In genomic region chr2:191649519-191649918, GRCh38 we compare ENCODE assay signal across 18 cellular contexts. TPM values are rescaled to one million over a fixed set of nuclear protein-coding genes. Genes with fewer than 3 reads are reported as not detected.
A peak's percentile ranks its signal among the peaks of the same experiment; 100 is the strongest.
DNase-seq lines count a peak whose midpoint lies in the region; ATAC-seq, FAIRE-seq and TF ChIP-seq lines count a peak whose summit lies in the region.
"Had no signal": no experiment of that assay in that cellular context is flagged by ENCODE, and none has a peak within 500 bp of the region (broad histone marks: within the 10 kb centered on the region; RNA-seq: fewer than 3 reads in every experiment).

No MANE protein-coding gene starts in this region.

- H3K9me1 ChIP-seq in IMR-90 (ENCODE audit: insufficient read depth, low read length), result peaks cover 3% of the 10 kb centered on the region

- H3K56ac ChIP-seq in IMR-90 (ENCODE audit: extremely low read depth, insufficient read depth, low read length) (no peak overlapping the region), H1 (replicated peaks; ENCODE audit: insufficient read length, low read depth, low read length) (no peak overlapping the region)

- H2BK120ac ChIP-seq in IMR-90 (ENCODE audit: low read depth, low read length), result no peak overlapping the region
- no peak overlapping the region for H2BK120ac ChIP-seq in H1 (replicated peaks; ENCODE audit: low read depth, low read length)

- H3K36me3 ChIP-seq in IMR-90 (ENCODE audit: control insufficient read depth, insufficient read depth, low read length) (no peaks in the 10 kb centered on the region), H1 (ENCODE audit: control insufficient read depth in 2 of 4, insufficient read depth in 4 of 4, low read length in 3 of 4) (no peaks in the 10 kb centered on the region)
- H3K36me3 ChIP-seq: BLaER1 had no signal

- WGBS in IMR-90 (ENCODE audit: extremely low coverage in 2 of 2, insufficient read length in 1 of 2), 2 experiments, result 100% methylated on average over 1 of the region's 2 CpGs; no CpG with 5 or more reads in 1 of the 2 experiments
- 87% methylated on average over 2 of the region's 2 CpGs; no CpG with 5 or more reads in 1 of the 2 experiments for WGBS in H1 (ENCODE audit: extremely low coverage in 1 of 2, insufficient coverage in 1 of 2, insufficient read length in 1 of 2, insufficient replicate concordance in 2 of 2, low coverage in 1 of 2, low lambda C conversion rate in 2 of 2, missing lambda C conversion rate in 1 of 2), 2 experiments

- no peaks in the 10 kb centered on the region for H3K9me3 ChIP-seq in IMR-90 (ENCODE audit: control insufficient read depth, insufficient read depth, low read length)
- no peaks in the 10 kb centered on the region for H3K9me3 ChIP-seq in H1 (ENCODE audit: insufficient read depth in 2 of 2, low read depth in 1 of 2, low read length in 1 of 2)
- H3K9me3 ChIP-seq: BLaER1 had no signal

- H4K5ac ChIP-seq in IMR-90 (ENCODE audit: low read depth, low read length), result no peak overlapping the region
- no peak overlapping the region for H4K5ac ChIP-seq in H1 (ENCODE audit: insufficient read length, low read depth, low read length)

- no peak overlapping the region for H2BK12ac ChIP-seq in H1 (ENCODE audit: low read depth, low read length)

- no peak overlapping the region; the same call in 1 of the 2 replicates for H3K18ac ChIP-seq in IMR-90 (ENCODE audit: low read depth, low read length)
- no peak overlapping the region for H3K18ac ChIP-seq in H1 (ENCODE audit: extremely low read depth, low read length)

- TF ChIP-seq RAD21 in IMR-90 (IDR thresholded peaks at IDR 0.05; ENCODE audit: low read length), result no peak
- TF ChIP-seq RAD21 in H1 (IDR thresholded peaks at IDR 0.05 in 1 of 2, conservative IDR thresholded peaks at IDR 0.05 in 1 of 2; ENCODE audit: low read depth in 2 of 2, low read length in 2 of 2), result no peak

- H2AK5ac ChIP-seq in IMR-90 (ENCODE audit: low read depth, low read length), result no peak overlapping the region
- H2AK5ac ChIP-seq in H1 (ENCODE audit: low read depth, low read length), result no peak overlapping the region

- H4K8ac ChIP-seq in IMR-90 (ENCODE audit: low read depth in 2 of 2, low read length in 2 of 2) (no peak overlapping the region), H1 (ENCODE audit: extremely low read depth, insufficient read depth, low read length) (no peak overlapping the region)

- H3K4me2 ChIP-seq in IMR-90 (ENCODE audit: low read depth, low read length), result no peak overlapping the region
- H3K4me2 ChIP-seq in H1 (ENCODE audit: insufficient read depth in 1 of 2, low read depth in 2 of 2, low read length in 2 of 2), result no peak overlapping the region
- H3K4me2 ChIP-seq: BLaER1 had no signal

- H3K27ac ChIP-seq in IMR-90 (ENCODE audit: insufficient read depth, low read length), result no peak overlapping the region
- H3K27ac ChIP-seq in H1 (ENCODE audit: low read depth, low read length), result no peak overlapping the region
- H3K27ac ChIP-seq: 22Rv1, BLaER1, HL-60 had no signal

- peak overlapping the region; percentile 76; the same call in 1 of the 2 replicates for H2BK20ac ChIP-seq in IMR-90 (ENCODE audit: low read depth, low read length)
- H2BK20ac ChIP-seq in H1 (ENCODE audit: low read length), result no peak overlapping the region

- H3K4me3 ChIP-seq in IMR-90 (ENCODE audit: insufficient read depth, low read depth, low read length) (no peak overlapping the region), H1 (ENCODE audit: extremely low read depth in 1 of 4, insufficient read depth in 2 of 4, low read depth in 3 of 4, low read length in 4 of 4) (no peak overlapping the region)
- H3K4me3 ChIP-seq: BLaER1, K562 had no signal

- no peak overlapping the region for H2AFZ ChIP-seq in IMR-90 (replicated peaks; ENCODE audit: low read length, poor library complexity)
- H2AFZ ChIP-seq in H1 (ENCODE audit: low read length), result peak overlapping the region; percentile 13; the same call in 1 of the 2 replicates

- no peak for FAIRE-seq in H1 (lab: Jason Lieb, UNC)
- FAIRE-seq in D721Med (lab: Jason Lieb, UNC), result no peak
- FAIRE-seq: K562 had no signal

- H3K4me1 ChIP-seq in IMR-90 (ENCODE audit: control insufficient read depth, insufficient read depth, low read length), result peaks cover 3% of the 10 kb centered on the region; the same call in 1 of the 2 replicates
- H3K4me1 ChIP-seq in H1 (replicated peaks in 1 of 4; ENCODE audit: control insufficient read depth in 3 of 4, insufficient read depth in 4 of 4, low read length in 3 of 4), result no peaks in the 10 kb centered on the region
- H3K4me1 ChIP-seq: BLaER1 had no signal

- H3K27me3 ChIP-seq in IMR-90 (ENCODE audit: control insufficient read depth, insufficient read depth, low read length) (no peaks in the 10 kb centered on the region), H1 (replicated peaks in 1 of 4; ENCODE audit: control insufficient read depth in 3 of 4, extremely low read depth in 1 of 4, insufficient read depth in 3 of 4, low read length in 3 of 4) (no peaks in the 10 kb centered on the region)
- H3K27me3 ChIP-seq: BLaER1 had no signal

- H3K4me3 Mint-ChIP-seq in activated CD4-positive, alpha-beta T cell treated with anti-CD3 and anti-CD28 coated beads, Interleukin-2, amount 10 ng/mL, durations not matched to agents 24 days and 14 days, result no peak overlapping the region
- no peak overlapping the region for H3K4me3 Mint-ChIP-seq in activated CD4-positive, alpha-beta T cell treated with anti-CD3 and anti-CD28 coated beads for 36 hours
- H3K4me3 Mint-ChIP-seq: CD14-positive monocyte; CD4-positive, alpha-beta memory T cell had no signal

- H3K79me2 ChIP-seq in H1 (ENCODE audit: control insufficient read depth in 1 of 2, insufficient read depth in 2 of 2, low read length in 2 of 2), result no peaks in the 10 kb centered on the region

- no peak overlapping the region for H3K23ac ChIP-seq in IMR-90 (ENCODE audit: low read depth, low read length)
- H3K23ac ChIP-seq in H1 (ENCODE audit: insufficient read length), result no peak overlapping the region

- no peak for TF ChIP-seq EP300 in H1 (IDR thresholded peaks at IDR 0.05; ENCODE audit: borderline replicate concordance in 1 of 2, low read depth in 2 of 2, low read length in 2 of 2)

- no peak overlapping the region; the same call in 1 of the 2 replicates for H3K4ac ChIP-seq in IMR-90 (ENCODE audit: low read depth, low read length)
- H3K4ac ChIP-seq in H1 (replicated peaks; ENCODE audit: insufficient read length, low read depth, low read length), result no peak overlapping the region

- H3K14ac ChIP-seq in IMR-90 (replicated peaks; ENCODE audit: low read depth, low read length) (no peak overlapping the region), H1 (ENCODE audit: insufficient read length) (no peak overlapping the region)

- H2BK5ac ChIP-seq in IMR-90 (ENCODE audit: low read depth, low read length, poor library complexity, severe bottlenecking), result no peak overlapping the region
- H2BK5ac ChIP-seq in H1 (ENCODE audit: low read depth, low read length), result no peak overlapping the region

- DNase-seq in activated CD4-positive, alpha-beta T cell treated with anti-CD3 and anti-CD28 coated beads, Interleukin-2, amount 10 ng/mL, durations not matched to agents 24 days and 14 days, result peak; percentile 26
- DNase-seq in activated CD4-positive, alpha-beta T cell treated with anti-CD3 and anti-CD28 coated beads for 36 hours, result no peak
- DNase-seq in IMR-90 (no peak), H1 (ENCODE audit: low read depth in 1 of 2, low spot score in 2 of 2) (no peak), D721Med (ENCODE audit: insufficient read length, low spot score) (no peak), occipital lobe (lab: John Stamatoyannopoulos, UW) (no peak)
- DNase-seq: CD4-positive, alpha-beta memory T cell; DMS79 treated with DMSO at 0.1 percent for 48 hours; GF-D8; H7 had no signal

- no peak for ATAC-seq in activated CD4-positive, alpha-beta T cell treated with anti-CD3 and anti-CD28 coated beads for 36 hours
- ATAC-seq in IMR-90 (ENCODE audit: low read depth) (no peak), HG02870 (IDR thresholded peaks at IDR 0.05; ENCODE audit: unreplicated experiment) (no peak), HG02763 (IDR thresholded peaks at IDR 0.05; ENCODE audit: unreplicated experiment) (no peak)
- ATAC-seq: HCT116, K562 had no signal

- H3K79me1 ChIP-seq in IMR-90 (ENCODE audit: low read depth in 1 of 2, low read length in 2 of 2) (no peaks in the 10 kb centered on the region), H1 (ENCODE audit: low read depth, low read length) (no peaks in the 10 kb centered on the region)

- H3K27me3 Mint-ChIP-seq in activated CD4-positive, alpha-beta T cell treated with anti-CD3 and anti-CD28 coated beads, Interleukin-2, amount 10 ng/mL, durations not matched to agents 24 days and 14 days, result no peaks in the 10 kb centered on the region
- H3K27me3 Mint-ChIP-seq in activated CD4-positive, alpha-beta T cell treated with anti-CD3 and anti-CD28 coated beads for 36 hours, result no peaks in the 10 kb centered on the region
- H3K27me3 Mint-ChIP-seq: CD4-positive, alpha-beta memory T cell had no signal

- peaks cover 1% of the 10 kb centered on the region; the same call in 1 of the 2 replicates for H3K23me2 ChIP-seq in H1 (ENCODE audit: low read depth, low read length)

- CTCF ChIA-PET in activated CD4-positive, alpha-beta T cell treated with anti-CD3 and anti-CD28 coated beads for 36 hours (lab: Charles Lee), result interaction anchor here (1.2 to 2.8 kb wide), 2 partner anchors 12 to 80 kb away, joined by 5 to 7 read pairs; no protein-coding TSS in a partner anchor
- CTCF ChIA-PET in IMR-90 (lab: Yijun Ruan, JAX), result no interaction called here
- CTCF ChIA-PET in H1 (lab: Charles Lee; ENCODE audit: partially characterized antibody), result no interaction called here

- no peak overlapping the region for H3K9ac ChIP-seq in IMR-90 (ENCODE audit: low read depth, low read length)
- no peak overlapping the region for H3K9ac ChIP-seq in H1 (replicated peaks in 1 of 4; ENCODE audit: extremely low read depth in 1 of 4, low read depth in 3 of 4, low read length in 3 of 4)
- H3K9ac ChIP-seq: BLaER1 had no signal

- dilution Hi-C loops in IMR-90 (cut with HindIII; ENCODE audit: low sequenced_read_pairs, unreplicated experiment), result no loop called here

- peaks cover 2% of the 10 kb centered on the region for H3K36me3 Mint-ChIP-seq in activated CD4-positive, alpha-beta T cell treated with anti-CD3 and anti-CD28 coated beads, Interleukin-2, amount 10 ng/mL, durations not matched to agents 24 days and 14 days (ENCODE audit: low read depth)
- no peaks in the 10 kb centered on the region for H3K36me3 Mint-ChIP-seq in activated CD4-positive, alpha-beta T cell treated with anti-CD3 and anti-CD28 coated beads for 36 hours (ENCODE audit: low read depth)
- H3K36me3 Mint-ChIP-seq: CD4-positive, alpha-beta memory T cell had no signal

- H3K27ac Mint-ChIP-seq in activated CD4-positive, alpha-beta T cell treated with anti-CD3 and anti-CD28 coated beads, Interleukin-2, amount 10 ng/mL, durations not matched to agents 24 days and 14 days, result no peak overlapping the region
- no peak overlapping the region for H3K27ac Mint-ChIP-seq in activated CD4-positive, alpha-beta T cell treated with anti-CD3 and anti-CD28 coated beads for 36 hours
- H3K27ac Mint-ChIP-seq: CD14-positive monocyte; CD4-positive, alpha-beta memory T cell had no signal

- no peaks in the 10 kb centered on the region for H4K20me1 ChIP-seq in IMR-90 (ENCODE audit: insufficient read depth, low read length)
- H4K20me1 ChIP-seq in H1 (replicated peaks in 1 of 2; ENCODE audit: control insufficient read depth in 1 of 2, insufficient read depth in 2 of 2, low read length in 2 of 2), result no peaks in the 10 kb centered on the region
- H4K20me1 ChIP-seq: BLaER1 had no signal

- H2AK9ac ChIP-seq in IMR-90 (replicated peaks; ENCODE audit: low read depth, low read length, poor library complexity), result no peak overlapping the region

- H3K9me3 Mint-ChIP-seq in activated CD4-positive, alpha-beta T cell treated with anti-CD3 and anti-CD28 coated beads, Interleukin-2, amount 10 ng/mL, durations not matched to agents 24 days and 14 days, result no peaks in the 10 kb centered on the region
- peaks cover 1% of the 10 kb centered on the region for H3K9me3 Mint-ChIP-seq in activated CD4-positive, alpha-beta T cell treated with anti-CD3 and anti-CD28 coated beads for 36 hours (ENCODE audit: low read depth)

- H3K4me1 Mint-ChIP-seq in activated CD4-positive, alpha-beta T cell treated with anti-CD3 and anti-CD28 coated beads, Interleukin-2, amount 10 ng/mL, durations not matched to agents 24 days and 14 days, result peaks cover 13% of the 10 kb centered on the region
- peaks cover 16% of the 10 kb centered on the region for H3K4me1 Mint-ChIP-seq in activated CD4-positive, alpha-beta T cell treated with anti-CD3 and anti-CD28 coated beads for 36 hours

- POLR2A ChIA-PET in activated CD4-positive, alpha-beta T cell treated with anti-CD3 and anti-CD28 coated beads for 36 hours (lab: Charles Lee), result no interaction called here
- POLR2A ChIA-PET in IMR-90 (lab: Charles Lee; ENCODE audit: unreplicated experiment), result no interaction called here
- POLR2A ChIA-PET in H1 (lab: Charles Lee; ENCODE audit: partially characterized antibody), result no interaction called here

- H2BK15ac ChIP-seq in IMR-90 (ENCODE audit: low read depth, low read length) (no peak overlapping the region), H1 (ENCODE audit: low read length) (no peak overlapping the region)

- TF ChIP-seq CTCF in IMR-90 (conservative IDR thresholded peaks at IDR 0.05; ENCODE audit: low read depth, low read length), result no peak
- no peak for TF ChIP-seq CTCF in H1 (IDR thresholded peaks at IDR 0.05; ENCODE audit: control extremely low read depth in 1 of 3, insufficient read depth in 1 of 3, low read depth in 1 of 3, low read length in 3 of 3)
- no peak for TF ChIP-seq CTCF in D721Med (IDR thresholded peaks at IDR 0.05; ENCODE audit: insufficient read depth, missing control alignments)

- TF ChIP-seq POLR2A in IMR-90 (IDR thresholded peaks at IDR 0.05; ENCODE audit: low read depth, low read length) (no peak), H1 (IDR thresholded peaks at IDR 0.05; ENCODE audit: control extremely low read depth in 1 of 2, low read depth in 2 of 2, low read length in 2 of 2) (no peak)

- intact Hi-C loops in activated CD4-positive, alpha-beta T cell treated with anti-CD3 and anti-CD28 coated beads, Interleukin-2, amount 10 ng/mL, durations not matched to agents 24 days and 14 days (cut with micrococcal nuclease), result no loop called here
- intact Hi-C loops in activated CD4-positive, alpha-beta T cell treated with anti-CD3 and anti-CD28 coated beads for 36 hours (cut with DNase I, micrococcal nuclease), result no loop called here
- intact Hi-C loops in IMR-90 (cut with micrococcal nuclease), result no loop called here

- in situ Hi-C loops in IMR-90 (cut with MboI; ENCODE audit: low sequenced_read_pairs), result no loop called here

- BruUV-seq in IMR-90 (replicated peaks; lab: Mats Ljungman, UMichigan), result no TSS peak

- H4K91ac ChIP-seq in IMR-90 (ENCODE audit: insufficient read depth, low read depth, low read length), result no peak overlapping the region
- no peak overlapping the region for H4K91ac ChIP-seq in H1 (replicated peaks; ENCODE audit: insufficient read length, low read length)

RNA-seq across cellular contexts. Expression of gene NABP1, which starts 28.4 kb away (rescaled TPM):
- total RNA-seq in activated CD4-positive, alpha-beta T cell treated with anti-CD3 and anti-CD28 coated beads, Interleukin-2, amount 10 ng/mL, durations not matched to agents 24 days and 14 days, result 50.7 and 53.1 TPM in 2 replicates
- 10 to 100 TPM; 52.4 to 53.9 TPM for total RNA-seq in activated CD4-positive, alpha-beta T cell treated with anti-CD3 and anti-CD28 coated beads for 36 hours
- 57.7 and 141 TPM in 2 replicates for total RNA-seq in IMR-90 (2012; rRNA removed)
- 46.3 and 73.3 TPM in 2 replicates for polyA plus RNA-seq in IMR-90 (2012; rRNA removed)
- polyA plus RNA-seq in IMR-90 (2012; cell fraction: cytosol; rRNA removed), result 8.2 and 11.9 TPM in 2 replicates
- 124 and 666 TPM in 2 replicates for polyA plus RNA-seq in IMR-90 (2012; cell fraction: nucleus; rRNA removed; ENCODE audit: low replicate concordance)
- 4.8 and 5.0 TPM in 2 replicates for total RNA-seq in H1 (2021; fragmentation: NEBNext Ultra II Directional; extraction: Animal tissue kit (Norgen Biotek cat#: 25700))
- 0.58 and 0.63 TPM in 2 replicates for polyA plus RNA-seq in H1 (2011; rRNA removed)
- 0.81 TPM for polyA plus RNA-seq in H1 (2011; cell fraction: cytosol; rRNA removed)
- polyA plus RNA-seq in H1 (2011; cell fraction: nucleus; rRNA removed), result 3.3 TPM
- 0.89 to 2.0 TPM (median 1.5 TPM) in 4 replicates for polyA plus RNA-seq in H1 (2012, experiment 1 of 2)
- polyA plus RNA-seq in H1 (2012, experiment 2 of 2), result 0.30 TPM
- 3.0 TPM for polyA plus RNA-seq in H1 (2013, experiment 1 of 2)
- polyA plus RNA-seq in H1 (2013, experiment 2 of 2), result 2.8 TPM
- polyA minus RNA-seq in H1 (2011; rRNA and poly(A)+ RNA removed), result 1.9 and 3.0 TPM in 2 replicates
- polyA minus RNA-seq in H1 (2011; cell fraction: cytosol; rRNA and poly(A)+ RNA removed), result 2.7 TPM
- 11.5 TPM for polyA minus RNA-seq in H1 (2011; cell fraction: nucleus; rRNA and poly(A)+ RNA removed)
- total RNA-seq in occipital lobe, result 9.2 TPM
